20 cellular contexts compared by ENCODE assay signal in the genomic region with DNA sequence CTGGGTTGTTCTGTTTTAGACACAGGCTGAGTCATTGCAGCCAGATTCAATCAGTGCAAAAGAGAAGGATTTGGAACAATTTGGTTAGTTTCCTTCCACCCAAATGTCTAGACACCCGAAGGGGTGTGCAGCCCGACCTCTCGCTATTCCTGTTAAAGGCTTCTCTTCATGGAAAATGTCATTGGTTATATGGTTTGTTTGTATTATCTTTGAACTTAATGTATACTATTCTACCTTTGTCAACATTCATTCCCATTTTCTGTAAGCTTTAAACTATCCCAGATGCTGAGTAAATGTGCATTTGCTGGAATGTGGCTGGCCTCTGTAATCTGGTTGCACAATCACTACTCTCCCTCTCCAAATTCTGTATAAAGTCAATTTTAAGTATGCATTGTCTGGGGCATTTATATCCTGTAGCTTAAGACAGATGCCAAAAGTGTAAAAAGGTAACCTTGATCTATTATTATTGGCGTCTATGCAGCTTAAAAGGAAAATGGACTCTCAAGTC.
DNase-seq lines count a peak whose midpoint lies in the region; ATAC-seq and TF ChIP-seq lines count a peak whose summit lies in the region.
"Had no signal": no experiment of that assay in that cellular context is flagged by ENCODE, and none has a peak within 500 bp of the region (broad histone marks: within the 10 kb centered on the region; RNA-seq: fewer than 3 reads in every experiment).

No MANE protein-coding gene starts in this region.

- no peaks in the 10 kb centered on the region for H3K36me3 ChIP-seq in ACC112 (ENCODE audit: insufficient read depth, low read length)
- H3K36me3 ChIP-seq in brain microvascular endothelial cell (replicated peaks), result no peaks in the 10 kb centered on the region
- H3K36me3 ChIP-seq: vagina had no signal

- H3K27me3 ChIP-seq in ACC112 (ENCODE audit: insufficient read depth, low read length), result no peaks in the 10 kb centered on the region
- no peaks in the 10 kb centered on the region for H3K27me3 ChIP-seq in brain microvascular endothelial cell (replicated peaks)
- H3K27me3 ChIP-seq: vagina had no signal

- no peak for TF ChIP-seq CTCF in cardiac fibroblast (IDR thresholded peaks at IDR 0.05; ENCODE audit: low read depth, low read length)
- no peak for TF ChIP-seq CTCF in brain microvascular endothelial cell (IDR thresholded peaks at IDR 0.05; ENCODE audit: low read depth, low read length, missing control alignments)

- in situ Hi-C loops in brain microvascular endothelial cell (cut with HindIII; ENCODE audit: low pct_ligation_motif_present, low sequenced_read_pairs), result no loop called here

- DNase-seq in HCEC 1CT (peak; percentile 62), cardiac fibroblast (ENCODE audit: low read depth in 2 of 2) (peak; percentile 53 to 55), iris pigment epithelial cell (ENCODE audit: low read depth) (peak; percentile 45), brain microvascular endothelial cell (no peak)
- DNase-seq: 8988T; activated B cell treated with CpG ODN at 0.5 μM for 24 hours; activated CD4-positive, alpha-beta memory T cell treated with anti-CD3 and anti-CD28 coated beads for 36 hours; activated naive CD4-positive, alpha-beta T cell; C1 segment of cervical spinal cord; effector CD4-positive, alpha-beta T cell; left ventricle myocardium superior; NCI-H1417; NCI-H510A treated with DMSO at 0.1 percent for 48 hours; T-helper 9 cell had no signal

- H3K27ac ChIP-seq in ACC112 (ENCODE audit: low read depth, low read length) (peak overlapping the region; percentile 33), brain microvascular endothelial cell (no peak overlapping the region)
- H3K27ac ChIP-seq: vagina had no signal

- no peaks in the 10 kb centered on the region for H3K79me2 ChIP-seq in ACC112 (ENCODE audit: control insufficient read depth, insufficient read depth, low read length, unreplicated experiment)

- ATAC-seq in GM18502 (IDR thresholded peaks at IDR 0.05; ENCODE audit: poor library complexity, unreplicated experiment) (no peak), HG03342 (IDR thresholded peaks at IDR 0.05; ENCODE audit: unreplicated experiment) (no peak), GM21529 (IDR thresholded peaks at IDR 0.05; ENCODE audit: unreplicated experiment) (no peak)
- ATAC-seq: esophagus mucosa, left ventricle myocardium superior had no signal

- H3K4me3 ChIP-seq in ACC112 (ENCODE audit: low read depth, low read length), result no peak overlapping the region
- H3K4me3 ChIP-seq in cardiac fibroblast (replicated peaks in 1 of 2; ENCODE audit: low read depth in 2 of 2, low read length in 2 of 2), result no peak overlapping the region
- no peak overlapping the region for H3K4me3 ChIP-seq in brain microvascular endothelial cell (ENCODE audit: low read depth, low read length)
- H3K4me3 ChIP-seq: vagina had no signal

- peak overlapping the region; percentile 64 for H2AFZ ChIP-seq in ACC112 (ENCODE audit: low read length, unreplicated experiment)

- peaks cover 30% of the 10 kb centered on the region for H3K4me1 ChIP-seq in ACC112 (ENCODE audit: control insufficient read depth, insufficient read depth, low read length, unreplicated experiment)
